ENCODE assay signal across 12 cellular contexts in the genomic region with DNA sequence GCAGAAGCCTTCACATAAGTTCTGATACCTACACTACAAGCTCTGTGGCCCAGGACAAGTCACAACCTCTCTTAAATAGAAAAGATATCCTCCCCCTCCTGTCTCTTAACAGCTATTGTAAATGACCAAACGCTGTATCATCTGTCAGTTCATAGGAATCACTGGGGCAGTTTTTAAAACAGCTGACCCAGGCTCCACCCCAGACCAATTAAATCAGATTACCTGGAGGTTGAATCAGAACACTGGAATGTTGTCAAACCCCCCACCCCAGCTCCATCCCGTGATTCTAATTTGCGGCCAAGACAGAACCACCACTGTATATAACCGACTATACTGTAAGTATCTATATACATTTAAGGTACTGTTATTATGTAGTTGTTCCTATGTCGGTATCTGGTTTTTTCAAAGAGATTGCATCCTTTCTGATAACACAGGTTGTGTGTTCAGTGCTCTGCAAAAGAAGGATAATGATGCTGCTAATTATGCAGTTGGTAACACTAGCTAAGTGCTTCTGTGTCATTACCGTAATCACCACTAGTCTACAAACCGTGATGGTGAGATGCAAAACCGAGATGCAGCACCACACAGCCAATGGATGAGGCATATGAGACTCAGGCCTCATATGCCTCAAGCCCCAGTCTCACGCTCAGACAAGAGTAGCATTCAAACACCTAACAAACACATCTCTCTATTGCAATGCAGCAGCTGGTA. TPM values are rescaled to one million over a fixed set of nuclear protein-coding genes. Genes with fewer than 3 reads are reported as not detected.
DNase-seq lines count a peak whose midpoint lies in the region; ATAC-seq, FAIRE-seq and TF ChIP-seq lines count a peak whose summit lies in the region.
"Had no signal": no experiment of that assay in that cellular context is flagged by ENCODE, and none has a peak within 500 bp of the region (broad histone marks: within the 10 kb centered on the region; RNA-seq: fewer than 3 reads in every experiment).

No MANE protein-coding gene starts in this region.

- peak overlapping the region; percentile 48 for H3K27ac ChIP-seq in RWPE1
- H3K27ac ChIP-seq: neutrophil, tibial artery had no signal

- no peak for ATAC-seq in mucosa of descending colon
- ATAC-seq in HG03521 (IDR thresholded peaks at IDR 0.05; ENCODE audit: unreplicated experiment): no peak

- no peaks in the 10 kb centered on the region for H3K36me3 ChIP-seq in mucosa of descending colon (ENCODE audit: low read depth)
- H3K36me3 ChIP-seq: neutrophil, tibial artery had no signal

- CTCF ChIA-PET in RWPE1 (lab: Yijun Ruan, JAX): interaction anchor here (0.6 to 0.9 kb wide), 2 partner anchors 98 to 190 kb away, joined by 3 to 4 read pairs; no protein-coding TSS in a partner anchor

- peak overlapping the region; percentile 90 for H3K27ac Mint-ChIP-seq in type B pancreatic cell

- peaks cover 3% of the 10 kb centered on the region for H3K27me3 Mint-ChIP-seq in type B pancreatic cell

- H3K4me1 Mint-ChIP-seq in type B pancreatic cell (ENCODE audit: unreplicated experiment): peaks cover 44% of the 10 kb centered on the region

- FAIRE-seq in islet of Langerhans (lab: Jason Lieb, UNC): peak; percentile 98

- H3K9me3 ChIP-seq in mucosa of descending colon: no peaks in the 10 kb centered on the region
- H3K9me3 ChIP-seq: neutrophil, tibial artery had no signal

- TF ChIP-seq CTCF in RWPE1 (conservative IDR thresholded peaks at IDR 0.05; ENCODE audit: low read depth) (no peak), type B pancreatic cell (conservative IDR thresholded peaks at IDR 0.05) (peak; percentile 56), mucosa of descending colon (IDR thresholded peaks at IDR 0.05) (no peak)

- peaks cover 12% of the 10 kb centered on the region for H3K36me3 Mint-ChIP-seq in type B pancreatic cell

- no peak overlapping the region for H3K4me3 ChIP-seq in mucosa of descending colon
- H3K4me3 ChIP-seq: tibial artery had no signal

- peak; percentile 35 for DNase-seq in NCI-H748 (lab: John Stamatoyannopoulos, UW; ENCODE audit: unreplicated experiment)
- no peak for DNase-seq in NCI-H748 treated with DMSO at 0.1 percent for 48 hours (lab: John Stamatoyannopoulos, UW)
- DNase-seq in RWPE1 (ENCODE audit: low spot score): peak; percentile 96
- no peak for DNase-seq in type B pancreatic cell (ENCODE audit: extremely low spot score, unreplicated experiment)
- no peak for DNase-seq in mucosa of descending colon
- no peak for DNase-seq in DMS114 treated with DMSO at 0.1 percent for 48 hours (lab: John Stamatoyannopoulos, UW; ENCODE audit: unreplicated experiment)
- DNase-seq: AML-193, NCI-H1436 treated with DMSO at 0.1 percent for 48 hours had no signal

- intact Hi-C loops in mucosa of descending colon (cut with DNase I, micrococcal nuclease): no loop called here

- H3K9me3 Mint-ChIP-seq in type B pancreatic cell: peaks cover 4% of the 10 kb centered on the region

- peak overlapping the region; percentile 95 for H3K4me3 Mint-ChIP-seq in type B pancreatic cell

- peaks cover 29% of the 10 kb centered on the region for H3K4me1 ChIP-seq in mucosa of descending colon (ENCODE audit: low read depth)

- POLR2A ChIA-PET in RWPE1 (lab: Yijun Ruan, JAX; ENCODE audit: low non-redundant PET): no interaction called here

RNA-seq across cellular contexts. Expression of gene TNS3, which starts 47.4 kb away (rescaled TPM):
- total RNA-seq in type B pancreatic cell (ENCODE audit: low replicate concordance) (48.8 and 138 TPM in 2 replicates), mucosa of descending colon (10 to 100 TPM; 69.1 to 98.9 (median 69.9) TPM)

Comparison
In these comparisons a context has a peak if more than half of its experiments do, and no peak if none do; other contexts are left out.
1. DNase-seq: peak in NCI-H748 (single experiment) and RWPE1 (single experiment); none in NCI-H748 treated with DMSO at 0.1 percent for 48 hours (single experiment), type B pancreatic cell (single experiment), mucosa of descending colon (0 of 3) and DMS114 treated with DMSO at 0.1 percent for 48 hours (single experiment).